Comparison of ENCODE assay signal across 15 cellular contexts in genomic region chr7:142153400-142153799, GRCh38. TPM values are rescaled to one million over a fixed set of nuclear protein-coding genes. Genes with fewer than 3 reads are reported as not detected.
DNase-seq lines count a peak whose midpoint lies in the region; ATAC-seq, FAIRE-seq and TF ChIP-seq lines count a peak whose summit lies in the region.
"Had no signal": no experiment of that assay in that cellular context is flagged by ENCODE, and none has a peak within 500 bp of the region (broad histone marks: within the 10 kb centered on the region; RNA-seq: fewer than 3 reads in every experiment).

No MANE protein-coding gene starts in this region.

- TF ChIP-seq CTCF in bronchial epithelial cell (IDR thresholded peaks at IDR 0.05; ENCODE audit: insufficient read depth, low read length, severe bottlenecking) (peak; percentile 41), adrenal gland (IDR thresholded peaks at IDR 0.05) (no peak)

- ATAC-seq in stimulated activated naive CD8-positive, alpha-beta T cell treated with anti-CD3 and anti-CD28 coated beads, Interleukin-15, Interleukin-2, amounts not matched to agents 100 U/mL and 50 U/mL, for 24 hours = no peak
- ATAC-seq in HG02623 (IDR thresholded peaks at IDR 0.05; ENCODE audit: unreplicated experiment) = no peak

- H3K4me3 ChIP-seq in bronchial epithelial cell (ENCODE audit: low read depth, low read length) = no peak overlapping the region
- no peak overlapping the region for H3K4me3 ChIP-seq in adrenal gland
- H3K4me3 ChIP-seq: upper lobe of left lung had no signal

- H3K27ac ChIP-seq in adrenal gland = no peak overlapping the region
- H3K27ac ChIP-seq: upper lobe of left lung had no signal

- no peak for TF ChIP-seq POLR2A in adrenal gland (IDR thresholded peaks at IDR 0.05)

- DNase-seq in NCI-H1417 (lab: John Stamatoyannopoulos, UW) (peak in 2 of 3 experiments; percentile 9 to 41), NCI-H1417 treated with DMSO at 0.1 percent for 48 hours (lab: John Stamatoyannopoulos, UW) (no peak), MV-4-11 (lab: John Stamatoyannopoulos, UW) (peak; percentile 56), bronchial epithelial cell (ENCODE audit: low read depth) (peak; percentile 17), adrenal gland (no peak)
- peak; percentile 4 for DNase-seq in stimulated activated naive CD8-positive, alpha-beta T cell treated with anti-CD3 and anti-CD28 coated beads, Interleukin-15, Interleukin-2, amounts not matched to agents 100 U/mL and 50 U/mL, for 24 hours
- no peak for DNase-seq in stimulated activated CD4-positive, alpha-beta T cell treated with anti-CD3 and anti-CD28 coated beads, Interleukin-4, amount 100 ng/mL, for 4 hours
- DNase-seq: activated T-cell treated with anti-CD3 and anti-CD28 coated beads for 4 hours, NCI-H226, upper lobe of left lung had no signal

- intact Hi-C loops in adrenal gland (cut with DNase I) = no loop called here

- no peaks in the 10 kb centered on the region for H3K27me3 ChIP-seq in bronchial epithelial cell (ENCODE audit: control insufficient read depth, insufficient read depth, low read length)
- H3K27me3 ChIP-seq in adrenal gland = no peaks in the 10 kb centered on the region
- H3K27me3 ChIP-seq: upper lobe of left lung had no signal

- H3K36me3 ChIP-seq in bronchial epithelial cell (ENCODE audit: control insufficient read depth, insufficient read depth, low read length) (no peaks in the 10 kb centered on the region), adrenal gland (replicated peaks in 1 of 2) (no peaks in the 10 kb centered on the region)
- H3K36me3 ChIP-seq: upper lobe of left lung had no signal

- no peaks in the 10 kb centered on the region for H3K4me1 ChIP-seq in adrenal gland (replicated peaks in 1 of 2)
- H3K4me1 ChIP-seq: upper lobe of left lung had no signal

- no peaks in the 10 kb centered on the region for H3K9me3 ChIP-seq in adrenal gland (replicated peaks in 1 of 3)
- H3K9me3 ChIP-seq: upper lobe of left lung had no signal

- no peak for FAIRE-seq in bronchial epithelial cell (lab: Jason Lieb, UNC)
- FAIRE-seq: GM19239 had no signal

- WGBS in adrenal gland, 4 donors = 64 to 73% (median 71%) methylated on average over 4 of the region's 4 CpGs

RNA-seq across cellular contexts. Expression of gene MGAM2, which starts 41.9 kb away (rescaled TPM):
- total RNA-seq in bronchial epithelial cell (under 0.01 TPM in 1 of 2 replicates, not detected in the other), adrenal gland (not detected)
- polyA plus RNA-seq in adrenal gland = under 1 TPM in 1 of 3 donors, not detected in 2; 0.05 TPM
- total RNA-seq: fibroblast of lung, pulmonary artery endothelial cell had no signal
- polyA plus RNA-seq: AG04450, fibroblast of lung had no signal

Comparison
In these comparisons a context has a peak if more than half of its experiments do, and no peak if none do; other contexts are left out.
1. DNase-seq: peak in NCI-H1417 (2 of 3), MV-4-11 (single experiment), bronchial epithelial cell (single experiment) and stimulated activated naive CD8-positive, alpha-beta T cell treated with anti-CD3 and anti-CD28 coated beads, Interleukin-15, Interleukin-2, amounts not matched to agents 100 U/mL and 50 U/mL, for 24 hours (single experiment); none in NCI-H1417 treated with DMSO at 0.1 percent for 48 hours (single experiment), stimulated activated CD4-positive, alpha-beta T cell treated with anti-CD3 and anti-CD28 coated beads, Interleukin-4, amount 100 ng/mL, for 4 hours (0 of 2) and adrenal gland (0 of 7).